Comparison of ENCODE assay signal across 14 cellular contexts in the genomic region with DNA sequence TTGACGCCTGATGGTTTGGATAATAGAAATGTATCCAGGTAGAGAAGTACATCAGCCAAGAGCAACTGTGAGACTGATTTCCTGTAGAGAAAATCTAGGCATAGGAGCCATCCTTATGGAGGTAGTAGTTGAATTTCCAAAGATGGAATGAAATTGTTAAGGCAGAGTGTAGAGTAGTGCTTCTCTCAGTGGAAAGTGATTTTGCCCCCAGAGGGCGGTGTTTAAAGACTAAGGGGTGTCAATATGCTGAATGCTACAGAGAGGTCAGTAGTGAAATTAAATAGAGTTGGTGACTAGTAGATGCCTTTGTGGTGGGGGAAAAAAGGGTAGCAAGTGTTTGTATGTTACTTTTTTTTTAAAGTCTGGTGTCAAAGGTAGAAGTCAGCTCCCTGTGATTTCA. TPM values are rescaled to one million over a fixed set of nuclear protein-coding genes. Genes with fewer than 3 reads are reported as not detected.
DNase-seq lines count a peak whose midpoint lies in the region; ATAC-seq and TF ChIP-seq lines count a peak whose summit lies in the region.
"Had no signal": no experiment of that assay in that cellular context is flagged by ENCODE, and none has a peak within 500 bp of the region (broad histone marks: within the 10 kb centered on the region; RNA-seq: fewer than 3 reads in every experiment).

No MANE protein-coding gene starts in this region.

- H3K9ac ChIP-seq in PC-3 (ENCODE audit: low read length): no peak overlapping the region

- no peak; the same call in 1 of the 2 replicates for ATAC-seq in PC-3
- ATAC-seq in HG02970 (IDR thresholded peaks at IDR 0.05; ENCODE audit: low FRiP score, unreplicated experiment): no peak
- no peak for ATAC-seq in HG02588 (IDR thresholded peaks at IDR 0.05; ENCODE audit: unreplicated experiment)
- ATAC-seq: right cardiac atrium, Right ventricle myocardium inferior had no signal

- DNase-seq in AG09319 (ENCODE audit: extremely low read depth, low read depth) (no peak), PC-3 (peak; percentile 11), fibroblast of villous mesenchyme (ENCODE audit: low read depth) (no peak), A172 (ENCODE audit: low spot score) (no peak), NCI-H1930 (lab: John Stamatoyannopoulos, UW) (no peak)
- DNase-seq: activated naive CD8-positive, alpha-beta T cell treated with anti-CD3 and anti-CD28 coated beads, Interleukin-2, amount 10 ng/mL, durations not matched to agents 7 days and 5 days; C1 segment of cervical spinal cord; GDM1; kidney; right cardiac atrium had no signal

- no peaks in the 10 kb centered on the region for H3K9me3 ChIP-seq in PC-3 (ENCODE audit: low read length)

- no peak overlapping the region for H2AFZ ChIP-seq in PC-3 (ENCODE audit: low read length)

- peaks cover 22% of the 10 kb centered on the region for H3K79me2 ChIP-seq in PC-3 (ENCODE audit: low read length)

- H3F3A ChIP-seq in PC-3 (ENCODE audit: low read length, unreplicated experiment): no peaks in the 10 kb centered on the region

- BruUV-seq in PC-3 (replicated peaks; lab: Mats Ljungman, UMichigan): no TSS peak

- no peak overlapping the region for H3K27ac ChIP-seq in PC-3 (ENCODE audit: low read length)

- CTCF ChIA-PET in PC-3 (lab: Charles Lee): no interaction called here

- POLR2A ChIA-PET in PC-3 (lab: Charles Lee; ENCODE audit: unreplicated experiment): no interaction called here

- no peaks in the 10 kb centered on the region for H3K9me2 ChIP-seq in PC-3 (replicated peaks; ENCODE audit: low read length)

- H3K27me3 ChIP-seq in PC-3 (ENCODE audit: low read length): no peaks in the 10 kb centered on the region

- no peak overlapping the region for H3K4me2 ChIP-seq in PC-3 (ENCODE audit: low read length)

- TF ChIP-seq CTCF in AG09319 (IDR thresholded peaks at IDR 0.05; ENCODE audit: low read depth, low read length) (peak; percentile 2; the same call in 1 of the 2 replicates), GM12872 (IDR thresholded peaks at IDR 0.05; ENCODE audit: insufficient read depth, low read depth, low read length) (peak; percentile 28; the same call in 1 of the 3 replicates), PC-3 (conservative IDR thresholded peaks at IDR 0.05; ENCODE audit: low read depth, low read length) (peak; percentile 46; the same call in 1 of the 2 replicates), fibroblast of villous mesenchyme (IDR thresholded peaks at IDR 0.05; ENCODE audit: insufficient read depth, low read depth, low read length) (peak; percentile 18)

- intact Hi-C loops in PC-3 (cut with micrococcal nuclease): loop anchor here (10.0 kb wide), 1 partner anchor 418 kb away; no protein-coding TSS in a partner anchor

- H3K4me1 ChIP-seq in PC-3 (ENCODE audit: insufficient read depth, low read length): no peaks in the 10 kb centered on the region

- H3K4me3 ChIP-seq in PC-3 (ENCODE audit: low read length): no peak overlapping the region
- no peak overlapping the region for H3K4me3 ChIP-seq in fibroblast of villous mesenchyme (ENCODE audit: low read depth, low read length)

- H3K36me3 ChIP-seq in PC-3 (ENCODE audit: low read depth, low read length): no peaks in the 10 kb centered on the region

- no peaks in the 10 kb centered on the region for H4K20me1 ChIP-seq in PC-3 (ENCODE audit: low read length)

RNA-seq across cellular contexts. Expression of a gene that starts 54.5 kb away (rescaled TPM):
- total RNA-seq in PC-3 (2014; rRNA removed) (14.0 TPM in 2 replicates), fibroblast of villous mesenchyme (16.8 and 20.3 TPM in 2 replicates)
- total RNA-seq in A172 (2014; rRNA removed; shearing (Covaris generic)): 38.0 and 56.2 TPM in 2 replicates
